ENCODE assay signal across 8 cellular contexts in genomic region chr17:75645889-75646625, GRCh38. TPM values are rescaled to one million over a fixed set of nuclear protein-coding genes. Genes with fewer than 3 reads are reported as not detected.
DNase-seq lines count a peak whose midpoint lies in the region; ATAC-seq, FAIRE-seq and TF ChIP-seq lines count a peak whose summit lies in the region.

No MANE protein-coding gene starts in this region.

- H3K4me1 ChIP-seq in kidney (ENCODE audit: control insufficient read depth in 1 of 2, insufficient read depth in 1 of 2, low read depth in 1 of 2, low read length in 2 of 2) (peaks cover 43 to 56% of the 10 kb centered on the region in 2 donors), stomach (peaks cover 45 to 61% (median 58%) of the 10 kb centered on the region in 4 donors)

- no peak for TF ChIP-seq EP300 in stomach (IDR thresholded peaks at IDR 0.05)

- POLR2A ChIA-PET in activated B cell treated with CpG ODN at 0.5 μM for 24 hours (lab: Charles Lee) = interaction anchor here (0.5 to 2.4 kb wide), 8 partner anchors 10 to 300 kb away, joined by 4 to 10 read pairs (median 6); partner anchors contain the start of genes RECQL5, SAP30BP and SMIM5

- H3K9me3 Mint-ChIP-seq in activated B cell treated with CpG ODN at 0.5 μM for 24 hours = no peaks in the 10 kb centered on the region

- H3K36me3 Mint-ChIP-seq in activated B cell treated with CpG ODN at 0.5 μM for 24 hours (ENCODE audit: low read depth) = peaks cover 39% of the 10 kb centered on the region

- peak overlapping the region; percentile 69 for H3K4me3 Mint-ChIP-seq in activated B cell treated with CpG ODN at 0.5 μM for 24 hours

- DNase-seq in activated CD4-positive, CD25-positive, alpha-beta regulatory T cell treated with anti-CD3 and anti-CD28 coated beads, Interleukin-2, amount 50 U/mL, for 72 hours = no peak
- DNase-seq in activated B cell treated with CpG ODN at 0.5 μM for 24 hours = peak; percentile 45
- DNase-seq in kidney = peak; percentile 95
- DNase-seq in stomach = peak; percentile 94
- DNase-seq in RKO (ENCODE audit: low spot score) = no peak
- DNase-seq in OCI-M1 (lab: John Stamatoyannopoulos, UW) = no peak

- H3K27me3 Mint-ChIP-seq in activated B cell treated with CpG ODN at 0.5 μM for 24 hours = no peaks in the 10 kb centered on the region

- H3K27ac Mint-ChIP-seq in activated B cell treated with CpG ODN at 0.5 μM for 24 hours = peak overlapping the region; percentile 84

- ATAC-seq in activated CD4-positive, CD25-positive, alpha-beta regulatory T cell treated with anti-CD3 and anti-CD28 coated beads, Interleukin-2, amount 50 U/mL, for 24 hours = peak; percentile 72 to 73
- ATAC-seq in HG03135 (IDR thresholded peaks at IDR 0.05; ENCODE audit: unreplicated experiment) (peak; percentile 92), activated B cell treated with CpG ODN at 0.5 μM for 24 hours (ENCODE audit: low read depth) (peak; percentile 98)

- WGBS in stomach, 5 donors = 20 to 51% (median 24%) methylated on average over 10 to 16 of the region's 16 CpGs

- no peaks in the 10 kb centered on the region for H3K27me3 ChIP-seq in stomach

- H3K4me3 ChIP-seq in kidney (ENCODE audit: low read length in 2 of 2) = peak overlapping the region; percentile 38 to 49
- H3K4me3 ChIP-seq in stomach = peak overlapping the region in 2 of 4 donors; percentile 1 to 33

- intact Hi-C loops in activated B cell treated with CpG ODN at 0.5 μM for 24 hours (cut with micrococcal nuclease) = no loop called here
- intact Hi-C loops in kidney (cut with DNase I) = no loop called here
- intact Hi-C loops in stomach (cut with DNase I; ENCODE audit: low total_unique reads) = no loop called here

- H3K36me3 ChIP-seq in kidney (ENCODE audit: control insufficient read depth in 1 of 2, insufficient read depth in 2 of 2, low read length in 2 of 2) = peaks cover 10 to 14% of the 10 kb centered on the region in 2 donors
- peaks cover 18 to 43% (median 41%) of the 10 kb centered on the region in 4 donors for H3K36me3 ChIP-seq in stomach

- H3K9ac ChIP-seq in kidney (ENCODE audit: low read length in 2 of 2) = peak overlapping the region; percentile 54 to 73

- H3K27ac ChIP-seq in kidney (ENCODE audit: low read depth in 2 of 2, low read length in 2 of 2) (peak overlapping the region; percentile 97 to 99), stomach (peak overlapping the region; percentile 88 to 96 (median 92))

- no peaks in the 10 kb centered on the region for H3K9me3 ChIP-seq in kidney (ENCODE audit: control insufficient read depth in 1 of 2, low read length in 2 of 2)
- no peaks in the 10 kb centered on the region for H3K9me3 ChIP-seq in stomach

- FAIRE-seq in kidney (lab: Jason Lieb, UNC) = peak; percentile 80

- H3K4me1 Mint-ChIP-seq in activated B cell treated with CpG ODN at 0.5 μM for 24 hours = peaks cover 15% of the 10 kb centered on the region

- TF ChIP-seq CTCF in activated B cell treated with CpG ODN at 0.5 μM for 24 hours (IDR thresholded peaks at IDR 0.05) (no peak), kidney (IDR thresholded peaks at IDR 0.05; ENCODE audit: borderline replicate concordance, extremely low read depth, insufficient read depth) (peak; percentile 6), stomach (IDR thresholded peaks at IDR 0.05) (no peak)

- TF ChIP-seq POLR2A in stomach (IDR thresholded peaks at IDR 0.05) = peak in 2 of 4 donors; percentile 46 to 68

- CTCF ChIA-PET in activated B cell treated with CpG ODN at 0.5 μM for 24 hours (lab: Charles Lee) = interaction anchor here (1.0 to 4.5 kb wide), 6 partner anchors 10 to 104 kb away, joined by 3 to 34 read pairs (median 3); partner anchors contain the start of gene SMIM5

RNA-seq across cellular contexts. Expression of gene SMIM5, which starts 12.8 kb away (rescaled TPM):
- total RNA-seq in activated B cell treated with CpG ODN at 0.5 μM for 24 hours (1.1 and 1.7 TPM in 2 replicates), kidney (8.0 TPM), stomach (10 to 100 TPM in 1 of 5 donors, 1 to 10 TPM in 1, under 1 TPM in 1, not detected in 2; 0.58 to 12.7 (median 3.6) TPM)
- polyA plus RNA-seq in kidney (ENCODE audit: insufficient read depth, low read depth, low replicate concordance) (63.0 TPM), stomach (10 to 100 TPM in 1 of 3 donors, 1 to 10 TPM in 2; 5.9 to 29.5 (median 10.0) TPM)

RNA-seq across cellular contexts. Expression of gene RECQL5, which starts 20.9 kb away (rescaled TPM):
- 55.9 and 65.4 TPM in 2 replicates for total RNA-seq in activated B cell treated with CpG ODN at 0.5 μM for 24 hours
- total RNA-seq in kidney = 51.6 TPM
- polyA plus RNA-seq in kidney (ENCODE audit: insufficient read depth, low read depth, low replicate concordance) = 40.0 TPM
- total RNA-seq in stomach = 100 to 1,000 TPM in 2 of 5 donors, 10 to 100 TPM in 3; 21.4 to 229 (median 46.7) TPM
- 10 to 100 TPM; 29.6 to 61.4 (median 50.8) TPM for polyA plus RNA-seq in stomach

RNA-seq across cellular contexts. Expression of gene SAP30BP, which starts 21.1 kb away (rescaled TPM):
- 177 and 184 TPM in 2 replicates for total RNA-seq in activated B cell treated with CpG ODN at 0.5 μM for 24 hours
- 95.1 TPM for total RNA-seq in kidney
- polyA plus RNA-seq in kidney (ENCODE audit: insufficient read depth, low read depth, low replicate concordance) = 62.9 TPM
- 100 to 1,000 TPM in 2 of 5 donors, 10 to 100 TPM in 3; 24.6 to 154 (median 72.9) TPM for total RNA-seq in stomach
- polyA plus RNA-seq in stomach = 10 to 100 TPM; 59.0 to 82.5 (median 72.8) TPM

RNA-seq across cellular contexts. Expression of gene MYO15B, which starts 58.5 kb away (rescaled TPM):
- 207 and 264 TPM in 2 replicates for total RNA-seq in activated B cell treated with CpG ODN at 0.5 μM for 24 hours
- total RNA-seq in kidney = 286 TPM
- polyA plus RNA-seq in kidney (ENCODE audit: insufficient read depth, low read depth, low replicate concordance) = 139 TPM
- total RNA-seq in stomach = 100 to 1,000 TPM; 138 to 515 (median 186) TPM
- polyA plus RNA-seq in stomach = 10 to 100 TPM; 67.7 to 82.3 (median 68.5) TPM

Comparison
In these comparisons a context has a peak if more than half of its experiments do, and no peak if none do; other contexts are left out.
1. DNase-seq: peak in activated B cell treated with CpG ODN at 0.5 μM for 24 hours (single experiment), kidney (single experiment) and stomach (single experiment); none in activated CD4-positive, CD25-positive, alpha-beta regulatory T cell treated with anti-CD3 and anti-CD28 coated beads, Interleukin-2, amount 50 U/mL, for 72 hours (single experiment), RKO (single experiment) and OCI-M1 (single experiment).
2. Peak in every context shown above with its lines, with median percentiles within 50 percentile points of each other: ATAC-seq.